ENCODE assay signal across 1 cellular context in the genomic region with DNA sequence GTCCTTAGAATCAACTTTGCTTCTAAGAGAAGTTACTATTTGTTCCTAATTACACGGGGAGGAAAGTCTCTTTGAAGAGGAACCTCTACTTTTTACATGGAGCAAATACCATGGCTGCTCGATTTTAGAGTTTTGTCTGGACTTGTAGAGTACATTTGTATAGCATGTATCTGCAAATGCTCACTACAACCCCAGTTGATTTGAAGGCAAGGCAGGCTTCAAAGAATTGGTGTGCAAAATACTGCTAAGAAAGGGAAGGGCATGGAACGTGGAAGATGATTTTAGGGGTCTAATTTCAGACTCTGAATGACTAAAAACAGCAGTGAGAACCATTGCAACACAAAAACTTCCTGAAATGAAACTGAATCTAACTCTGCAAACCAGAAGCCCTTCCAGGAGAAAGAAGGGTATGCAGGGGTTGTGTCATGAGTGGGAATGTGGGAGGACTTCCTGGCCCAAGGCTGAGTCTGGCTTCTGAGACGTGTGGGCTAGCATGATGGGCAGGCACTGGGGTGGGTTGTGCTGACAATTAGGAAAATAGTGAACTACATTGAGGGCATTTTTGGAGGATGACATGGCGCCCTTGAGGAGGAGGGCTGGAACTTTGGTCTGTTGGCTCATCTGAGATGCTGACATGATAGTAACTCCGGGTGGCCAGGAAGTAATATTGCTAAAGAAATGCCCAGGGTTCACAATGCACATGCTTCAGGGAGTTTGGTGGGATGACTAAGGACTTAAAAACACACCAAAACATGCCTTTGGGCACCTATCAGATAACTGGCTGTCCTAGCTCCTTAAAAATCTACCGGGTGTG.
TF ChIP-seq lines count a peak whose summit lies in the region.

No MANE protein-coding gene starts in this region.

TF ChIP-seq in IMR-90, 13 proteins besides CTCF, POLR2A, EP300 and RAD21 (continued from another document):
- TF ChIP-seq, protein P1, sequence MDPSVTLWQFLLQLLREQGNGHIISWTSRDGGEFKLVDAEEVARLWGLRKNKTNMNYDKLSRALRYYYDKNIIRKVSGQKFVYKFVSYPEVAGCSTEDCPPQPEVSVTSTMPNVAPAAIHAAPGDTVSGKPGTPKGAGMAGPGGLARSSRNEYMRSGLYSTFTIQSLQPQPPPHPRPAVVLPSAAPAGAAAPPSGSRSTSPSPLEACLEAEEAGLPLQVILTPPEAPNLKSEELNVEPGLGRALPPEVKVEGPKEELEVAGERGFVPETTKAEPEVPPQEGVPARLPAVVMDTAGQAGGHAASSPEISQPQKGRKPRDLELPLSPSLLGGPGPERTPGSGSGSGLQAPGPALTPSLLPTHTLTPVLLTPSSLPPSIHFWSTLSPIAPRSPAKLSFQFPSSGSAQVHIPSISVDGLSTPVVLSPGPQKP (IDR thresholded peaks at IDR 0.05; ENCODE audit: borderline replicate concordance, low read depth, low read length): no peak
- TF ChIP-seq NFE2L2 (IDR thresholded peaks at IDR 0.05; ENCODE audit: low read depth, low read length): no peak
- TF ChIP-seq FOS (IDR thresholded peaks at IDR 0.05; ENCODE audit: low read depth, low read length): no peak
- no peak for TF ChIP-seq RCOR1 (IDR thresholded peaks at IDR 0.05; ENCODE audit: insufficient replicate concordance, low read length)
- no peak for TF ChIP-seq CHD1 (IDR thresholded peaks at IDR 0.05; ENCODE audit: low read depth, low read length)
- TF ChIP-seq CEBPB (IDR thresholded peaks at IDR 0.05; ENCODE audit: low read depth, low read length): peak; percentile 46
- no peak for TF ChIP-seq RFX5 (IDR thresholded peaks at IDR 0.05; ENCODE audit: low read depth, low read length)
- TF ChIP-seq, protein P2, sequence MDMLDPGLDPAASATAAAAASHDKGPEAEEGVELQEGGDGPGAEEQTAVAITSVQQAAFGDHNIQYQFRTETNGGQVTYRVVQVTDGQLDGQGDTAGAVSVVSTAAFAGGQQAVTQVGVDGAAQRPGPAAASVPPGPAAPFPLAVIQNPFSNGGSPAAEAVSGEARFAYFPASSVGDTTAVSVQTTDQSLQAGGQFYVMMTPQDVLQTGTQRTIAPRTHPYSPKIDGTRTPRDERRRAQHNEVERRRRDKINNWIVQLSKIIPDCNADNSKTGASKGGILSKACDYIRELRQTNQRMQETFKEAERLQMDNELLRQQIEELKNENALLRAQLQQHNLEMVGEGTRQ (IDR thresholded peaks at IDR 0.05; ENCODE audit: low read depth, low read length): no peak
